8 cellular contexts compared by ENCODE assay signal in genomic region chr19:40576585-40577451, GRCh38. TPM values are rescaled to one million over a fixed set of nuclear protein-coding genes. Genes with fewer than 3 reads are reported as not detected.
DNase-seq lines count a peak whose midpoint lies in the region; ATAC-seq and TF ChIP-seq lines count a peak whose summit lies in the region.

A gene with protein sequence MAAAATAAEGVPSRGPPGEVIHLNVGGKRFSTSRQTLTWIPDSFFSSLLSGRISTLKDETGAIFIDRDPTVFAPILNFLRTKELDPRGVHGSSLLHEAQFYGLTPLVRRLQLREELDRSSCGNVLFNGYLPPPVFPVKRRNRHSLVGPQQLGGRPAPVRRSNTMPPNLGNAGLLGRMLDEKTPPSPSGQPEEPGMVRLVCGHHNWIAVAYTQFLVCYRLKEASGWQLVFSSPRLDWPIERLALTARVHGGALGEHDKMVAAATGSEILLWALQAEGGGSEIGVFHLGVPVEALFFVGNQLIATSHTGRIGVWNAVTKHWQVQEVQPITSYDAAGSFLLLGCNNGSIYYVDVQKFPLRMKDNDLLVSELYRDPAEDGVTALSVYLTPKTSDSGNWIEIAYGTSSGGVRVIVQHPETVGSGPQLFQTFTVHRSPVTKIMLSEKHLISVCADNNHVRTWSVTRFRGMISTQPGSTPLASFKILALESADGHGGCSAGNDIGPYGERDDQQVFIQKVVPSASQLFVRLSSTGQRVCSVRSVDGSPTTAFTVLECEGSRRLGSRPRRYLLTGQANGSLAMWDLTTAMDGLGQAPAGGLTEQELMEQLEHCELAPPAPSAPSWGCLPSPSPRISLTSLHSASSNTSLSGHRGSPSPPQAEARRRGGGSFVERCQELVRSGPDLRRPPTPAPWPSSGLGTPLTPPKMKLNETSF (plus strand): TSS chr19:40576873. CDS start chr19:40576900, 27 bp downstream.

- H3K4me1 Mint-ChIP-seq in CD14-positive monocyte, result peaks cover 40% of the 10 kb centered on the region

- ATAC-seq in GM19397 (IDR thresholded peaks at IDR 0.05; ENCODE audit: unreplicated experiment), result peak; percentile 93
- ATAC-seq in HG03571 (IDR thresholded peaks at IDR 0.05; ENCODE audit: unreplicated experiment), result peak; percentile 89
- ATAC-seq in right lobe of liver, result peak; percentile 97 to 99 (median 98)

- H3K4me3 Mint-ChIP-seq in CD14-positive monocyte, result peak within 1 kb of the TSS; percentile 86 to 92

- H3K27me3 Mint-ChIP-seq in CD14-positive monocyte (ENCODE audit: low read depth in 3 of 3), result peaks cover 0 to 5% (median 3%) of the 10 kb centered on the region in 3 donors

- under 1% methylated on average over 29 of the region's 55 CpGs for WGBS in right lobe of liver (ENCODE audit: insufficient coverage, low coverage, low lambda C conversion rate, missing lambda C conversion rate)

- H3K36me3 Mint-ChIP-seq in CD14-positive monocyte, result peaks cover 27 to 31% of the 10 kb centered on the region in 2 donors

- H3K9me3 Mint-ChIP-seq in CD14-positive monocyte, result peaks cover 0 to 3% (median 0%) of the 10 kb centered on the region in 7 donors

- no peaks in the 10 kb centered on the region for H3K27me3 ChIP-seq in right lobe of liver

- H3K36me3 ChIP-seq in right lobe of liver, result peaks cover 0 to 12% (median 5%) of the 10 kb centered on the region in 4 donors

- peak within 1 kb of the TSS; percentile 88 to 96 (median 93) for H3K27ac Mint-ChIP-seq in CD14-positive monocyte

- no peak for TF ChIP-seq CTCF in CD14-positive monocyte (IDR thresholded peaks at IDR 0.05)
- no peak for TF ChIP-seq CTCF in right lobe of liver (IDR thresholded peaks at IDR 0.05)

- intact Hi-C loops in CD14-positive monocyte (cut with micrococcal nuclease) (no loop called here), right lobe of liver (cut with DNase I) (no loop called here)

- peak within 1 kb of the TSS; percentile 60 to 68 (median 65) for H3K4me3 ChIP-seq in right lobe of liver

- no peaks in the 10 kb centered on the region for H3K9me3 ChIP-seq in right lobe of liver

- peaks cover 0 to 5% (median 0%) of the 10 kb centered on the region in 4 donors for H3K4me1 ChIP-seq in right lobe of liver

- TF ChIP-seq POLR2A in right lobe of liver (IDR thresholded peaks at IDR 0.05), result peak; percentile 46

- H3K27ac ChIP-seq in right lobe of liver, result peak within 1 kb of the TSS; percentile 32 to 79 (median 49)

- DNase-seq in CD14-positive monocyte (ENCODE audit: low spot score), result peak; percentile 97
- peak; percentile 88 for DNase-seq in NCI-H774 (lab: John Stamatoyannopoulos, UW)
- peak; percentile 93 to 95 for DNase-seq in activated CD4-positive, alpha-beta T cell treated with anti-CD3 and anti-CD28 coated beads, Interleukin-2, amount 50 U/mL, for 48 hours
- peak; percentile 85 to 94 for DNase-seq in dermis microvascular lymphatic vessel endothelial cell (ENCODE audit: low read depth in 2 of 2)
- peak; percentile 93 to 95 (median 95) for DNase-seq in right lobe of liver
- peak; percentile 95 for DNase-seq in stimulated activated CD4-positive, alpha-beta T cell treated with anti-CD3 and anti-CD28 coated beads, Interleukin-4, amount 100 ng/mL, for 24 hours

RNA-seq across cellular contexts. Expression of the gene that starts here (rescaled TPM):
- 100 to 1,000 TPM; 234 to 284 TPM for polyA plus RNA-seq in CD14-positive monocyte
- total RNA-seq in dermis microvascular lymphatic vessel endothelial cell (19.5 and 40.0 TPM in 2 replicates), right lobe of liver (10 to 100 TPM; 16.1 to 29.0 (median 22.4) TPM)

Comparison
In these comparisons a context has a peak if more than half of its experiments do, and no peak if none do; other contexts are left out.
1. Peak in every context shown above with its lines: DNase-seq, ATAC-seq, H3K4me3 ChIP-seq and H3K27ac ChIP-seq.